Comparison of ENCODE assay signal across 28 cellular contexts in genomic region chr7:29063231-29063630, GRCh38.
"Had no signal": no experiment of that assay in that cellular context is flagged by ENCODE, and none has a peak within 500 bp of the region (broad histone marks: within the 10 kb centered on the region; RNA-seq: fewer than 3 reads in every experiment).

No MANE protein-coding gene starts in this region.

- H3K27me3 ChIP-seq: heart right ventricle, left lung, neutrophil, pancreas, right atrium auricular region, suprapubic skin, transverse colon, upper lobe of right lung, uterus had no signal

- H3K9me3 ChIP-seq: left lung, mucosa of descending colon, neutrophil, pancreas, suprapubic skin, transverse colon, upper lobe of right lung, uterus had no signal

- H3K9me3 Mint-ChIP-seq: neural crest cell had no signal

- H3K36me3 ChIP-seq: left lung, neutrophil, pancreas, right atrium auricular region, suprapubic skin, transverse colon, upper lobe of right lung, uterus had no signal

- H3K4me1 ChIP-seq: foreskin keratinocyte, left lung, pancreas, right atrium auricular region, suprapubic skin, transverse colon, upper lobe of right lung, uterus had no signal

- ATAC-seq: foreskin keratinocyte; left cardiac atrium; left lung; mucosa of descending colon; natural killer cell treated with Interleukin-12 subunit alpha and Interleukin-12 subunit beta and Interleukin-15 and Interleukin-18, amount 100 ng/mL, for 72 hours; pancreas; sciatic nerve; stimulated activated naive CD8-positive, alpha-beta T cell treated with anti-CD3 and anti-CD28 coated beads, Interleukin-15, amount 100 ng/mL, for 72 hours; upper lobe of right lung had no signal

- H3K4me3 ChIP-seq: heart right ventricle, left lung, mucosa of descending colon, pancreas, right atrium auricular region, smooth muscle cell, suprapubic skin, transverse colon, upper lobe of right lung, uterus had no signal

- H3K4me3 Mint-ChIP-seq: mesothelial cell of epicardium; naive B cell; natural killer cell treated with Interleukin-12 subunit alpha and Interleukin-12 subunit beta and Interleukin-15 and Interleukin-18, amount 100 ng/mL, for 72 hours; neural crest cell; stimulated activated naive CD8-positive, alpha-beta T cell treated with anti-CD3 and anti-CD28 coated beads, Interleukin-15, amount 100 ng/mL, for 72 hours had no signal

- DNase-seq: cortex of kidney; foreskin keratinocyte; glutamatergic neuron; heart right ventricle; hippocampal formation; left cardiac atrium; left lung; mesenchymal stem cell; mucosa of descending colon; naive B cell; pancreas; stimulated activated CD4-positive, alpha-beta T cell treated with anti-CD3 and anti-CD28 coated beads, Interleukin-12 subunit alpha, Interleukin-12 subunit beta, amount 100 ng/mL, for 4 hours; stimulated activated CD4-positive, alpha-beta T cell treated with anti-CD3 and anti-CD28 coated beads, Interleukin-1b, Interleukin-23, amount 100 ng/mL, for 48 hours; stimulated activated CD4-positive, alpha-beta T cell treated with anti-CD3 and anti-CD28 coated beads, Interleukin-4, amount 100 ng/mL, for 1 hour; stimulated activated CD8-positive, alpha-beta memory T cell treated with anti-CD3 and anti-CD28 coated beads, Interleukin-4, amount 100 ng/mL, for 48 hours; stimulated activated naive CD4-positive, alpha-beta T cell; stimulated activated naive CD8-positive, alpha-beta T cell treated with anti-CD3 and anti-CD28 coated beads, Interleukin-15, amount 100 ng/mL, for 72 hours; transverse colon; upper lobe of right lung; uterus had no signal

- H3K27ac ChIP-seq: foreskin keratinocyte, heart right ventricle, left lung, neutrophil, pancreas, right atrium auricular region, suprapubic skin, transverse colon, upper lobe of right lung, uterus had no signal

- H3K27ac Mint-ChIP-seq: mesothelial cell of epicardium; natural killer cell treated with Interleukin-12 subunit alpha and Interleukin-12 subunit beta and Interleukin-15 and Interleukin-18, amount 100 ng/mL, for 72 hours; stimulated activated naive CD8-positive, alpha-beta T cell treated with anti-CD3 and anti-CD28 coated beads, Interleukin-15, amount 100 ng/mL, for 72 hours had no signal

- H3K36me3 Mint-ChIP-seq: naive B cell had no signal

- H3K4me1 Mint-ChIP-seq: mesothelial cell of epicardium; naive B cell; stimulated activated naive CD8-positive, alpha-beta T cell treated with anti-CD3 and anti-CD28 coated beads, Interleukin-15, amount 100 ng/mL, for 72 hours had no signal
